Comparison of ENCODE assay signal across 13 cellular contexts in the genomic region with DNA sequence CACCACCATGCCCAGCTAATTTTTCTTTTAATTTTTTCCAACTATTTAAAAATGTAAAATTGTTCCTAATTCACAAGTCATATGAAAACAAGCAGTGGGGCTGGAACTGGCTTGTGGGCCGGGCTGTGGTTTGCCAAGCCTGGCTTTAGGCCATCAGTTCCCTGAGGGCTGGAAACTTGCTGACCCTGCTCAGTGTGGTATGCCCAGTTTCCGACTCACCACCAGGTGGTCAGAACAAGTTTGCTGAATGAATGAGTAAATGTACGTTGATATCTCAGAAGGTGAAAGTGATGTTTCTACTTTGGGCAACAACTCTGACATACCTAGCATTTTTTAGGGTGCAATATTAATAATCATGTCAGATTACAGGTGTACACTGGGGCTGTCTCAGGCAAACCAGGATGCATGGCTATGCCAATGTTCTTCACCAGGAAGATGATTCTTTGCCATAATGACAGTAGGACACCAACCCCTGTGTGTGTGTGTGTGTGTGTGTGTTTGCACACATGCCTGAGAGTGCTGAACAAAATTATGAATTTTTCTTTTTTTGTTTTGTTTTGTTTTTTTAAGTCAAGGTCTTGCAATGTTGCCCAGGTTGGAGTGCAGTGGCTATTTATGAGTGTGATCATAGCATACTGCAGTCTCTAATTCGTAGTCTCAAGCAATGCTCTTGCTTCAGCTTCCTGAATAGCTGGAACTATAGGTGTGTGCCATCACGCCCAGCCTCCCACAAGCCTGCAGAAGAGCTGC.
DNase-seq lines count a peak whose midpoint lies in the region; ATAC-seq, FAIRE-seq and TF ChIP-seq lines count a peak whose summit lies in the region.
"Had no signal": no experiment of that assay in that cellular context is flagged by ENCODE, and none has a peak within 500 bp of the region (broad histone marks: within the 10 kb centered on the region; RNA-seq: fewer than 3 reads in every experiment).

No MANE protein-coding gene starts in this region.

- no peak overlapping the region for H3K27ac ChIP-seq in neural progenitor cell

- H3F3A ChIP-seq in neural progenitor cell (ENCODE audit: low read depth): no peaks in the 10 kb centered on the region

- H3K4me3 ChIP-seq in bronchial epithelial cell (ENCODE audit: low read depth, low read length) (no peak overlapping the region), neural progenitor cell (no peak overlapping the region)

- H4K20me1 ChIP-seq in neural progenitor cell (ENCODE audit: low read depth): no peaks in the 10 kb centered on the region

- H3K27me3 Mint-ChIP-seq in neural progenitor cell (ENCODE audit: insufficient read depth, low read depth) (peaks cover 2% of the 10 kb centered on the region), immature natural killer cell (ENCODE audit: low read depth in 3 of 3) (peaks cover 0 to 2% (median 0%) of the 10 kb centered on the region in 3 donors)

- H3K27me3 ChIP-seq in bronchial epithelial cell (ENCODE audit: control insufficient read depth, insufficient read depth, low read length): no peaks in the 10 kb centered on the region
- H3K27me3 ChIP-seq in neural progenitor cell: no peaks in the 10 kb centered on the region

- H3K36me3 Mint-ChIP-seq in neural progenitor cell (no peaks in the 10 kb centered on the region), immature natural killer cell (no peaks in the 10 kb centered on the region)

- ATAC-seq in HG03457 (IDR thresholded peaks at IDR 0.05; ENCODE audit: unreplicated experiment) (no peak), GM18868 (IDR thresholded peaks at IDR 0.05; ENCODE audit: unreplicated experiment) (no peak)
- ATAC-seq: Right ventricle myocardium inferior had no signal

- TF ChIP-seq CTCF in bronchial epithelial cell (IDR thresholded peaks at IDR 0.05; ENCODE audit: insufficient read depth, low read length, severe bottlenecking) (peak; percentile 27), neural progenitor cell (IDR thresholded peaks at IDR 0.05) (peak; percentile 24)

- H2AFZ ChIP-seq in neural progenitor cell (replicated peaks): no peak overlapping the region

- H3K27ac Mint-ChIP-seq in neural progenitor cell: no peak overlapping the region
- H3K27ac Mint-ChIP-seq in immature natural killer cell: no peak overlapping the region

- H3K4me3 Mint-ChIP-seq in neural progenitor cell (no peak overlapping the region), immature natural killer cell (no peak overlapping the region)

- H3K9me3 ChIP-seq in neural progenitor cell (ENCODE audit: low read depth): no peaks in the 10 kb centered on the region

- no peaks in the 10 kb centered on the region for H3K9me3 Mint-ChIP-seq in neural progenitor cell
- H3K9me3 Mint-ChIP-seq in immature natural killer cell: peaks cover 0 to 2% (median 0%) of the 10 kb centered on the region in 6 donors

- H3K36me3 ChIP-seq in bronchial epithelial cell (ENCODE audit: control insufficient read depth, insufficient read depth, low read length) (no peaks in the 10 kb centered on the region), neural progenitor cell (no peaks in the 10 kb centered on the region)

- H3K4me1 ChIP-seq in neural progenitor cell: no peaks in the 10 kb centered on the region

- H3K79me2 ChIP-seq in neural progenitor cell (ENCODE audit: low read depth): no peaks in the 10 kb centered on the region

- H3K4me2 ChIP-seq in neural progenitor cell: no peak overlapping the region

- no peak for FAIRE-seq in bronchial epithelial cell (lab: Jason Lieb, UNC)

- no peak overlapping the region for H3K9ac ChIP-seq in neural progenitor cell

- H3K4me1 Mint-ChIP-seq in neural progenitor cell: no peaks in the 10 kb centered on the region
- H3K4me1 Mint-ChIP-seq in immature natural killer cell: no peaks in the 10 kb centered on the region

- peak; percentile 62 for DNase-seq in ELR (ENCODE audit: low read depth)
- DNase-seq in MV-4-11 (lab: John Stamatoyannopoulos, UW): peak; percentile 7
- DNase-seq in bronchial epithelial cell (ENCODE audit: low read depth): peak; percentile 66
- no peak for DNase-seq in neural progenitor cell (ENCODE audit: low spot score)
- no peak for DNase-seq in effector CD4-positive, alpha-beta T cell
- no peak for DNase-seq in immature natural killer cell
- DNase-seq: DMS153; NCI-H2171; nucleus accumbens; stimulated activated CD4-positive, alpha-beta T cell treated with anti-CD3 and anti-CD28 coated beads, Interleukin-2, amount 100 ng/mL, for 48 hours had no signal

Comparison
In these comparisons a context has a peak if more than half of its experiments do, and no peak if none do; other contexts are left out.
1. DNase-seq: peak in ELR (single experiment), MV-4-11 (single experiment) and bronchial epithelial cell (single experiment); none in neural progenitor cell (single experiment), effector CD4-positive, alpha-beta T cell (single experiment) and immature natural killer cell (0 of 3).